ENCODE assay signal across 1 cellular context in genomic region chr15:52076889-52077781, GRCh38.
A peak's percentile ranks its signal among the peaks of the same experiment; 100 is the strongest.
TF ChIP-seq lines count a peak whose summit lies in the region.

No MANE protein-coding gene starts in this region.

TF ChIP-seq in K562, 482 proteins besides CTCF, POLR2A, EP300 and RAD21 (continued from another document):
- TF ChIP-seq PKNOX1 (IDR thresholded peaks at IDR 0.05) (0 out of 2 replicates have a peak, but pooled peaks have one; percentile 21), SMARCE1 (IDR thresholded peaks at IDR 0.05) (0 out of 2 replicates have a peak, but pooled peaks have one; percentile 20), FOSL1 (tag; conservative IDR thresholded peaks at IDR 0.05) (peak; percentile 98), ZNF696 (CRISPR knock-in tag; conservative IDR thresholded peaks at IDR 0.05) (no peak), TAL1 (IDR thresholded peaks at IDR 0.05) (peak; percentile 35; the same call in 1 of the 2 replicates), MCM7 (IDR thresholded peaks at IDR 0.05) (no peak), TFAM (CRISPR knock-in tag; conservative IDR thresholded peaks at IDR 0.05) (no peak), ARID1B (IDR thresholded peaks at IDR 0.05) (peak; percentile 62), MAFG (tag; conservative IDR thresholded peaks at IDR 0.05) (peak; percentile 24; the same call in 1 of the 2 replicates), MEIS2 (IDR thresholded peaks at IDR 0.05; ENCODE audit: partially characterized antibody) (peak; percentile 55), GABPA (tag; conservative IDR thresholded peaks at IDR 0.05; ENCODE audit: low read depth) (no peak), DPF2 (IDR thresholded peaks at IDR 0.05) (peak; percentile 66), MIER1 (IDR thresholded peaks at IDR 0.05; ENCODE audit: low read depth) (no peak), CBFA2T3 (IDR thresholded peaks at IDR 0.05) (peak; percentile 75), JUN (IDR thresholded peaks at IDR 0.05; ENCODE audit: borderline replicate concordance, low read depth, low read length) (peak; percentile 61; the same call in 1 of the 2 replicates), JUN (CRISPR knock-in tag; IDR thresholded peaks at IDR 0.05; ENCODE audit: borderline replicate concordance) (no peak), CCAR2 (IDR thresholded peaks at IDR 0.05; ENCODE audit: low read depth, low read length) (no peak), ATF3 (IDR thresholded peaks at IDR 0.05) (peak; percentile 60), ATF3 (CRISPR knock-in tag; conservative IDR thresholded peaks at IDR 0.05) (no peak), PBX2 (CRISPR knock-in tag; IDR thresholded peaks at IDR 0.05; ENCODE audit: low read depth) (no peak), PBX2 (tag; conservative IDR thresholded peaks at IDR 0.05; ENCODE audit: low read depth) (peak; percentile 40), RBFOX2 (IDR thresholded peaks at IDR 0.05; ENCODE audit: low read depth, low read length) (no peak), CBFA2T2 (conservative IDR thresholded peaks at IDR 0.05) (peak; percentile 66)
- TF ChIP-seq, protein P1, sequence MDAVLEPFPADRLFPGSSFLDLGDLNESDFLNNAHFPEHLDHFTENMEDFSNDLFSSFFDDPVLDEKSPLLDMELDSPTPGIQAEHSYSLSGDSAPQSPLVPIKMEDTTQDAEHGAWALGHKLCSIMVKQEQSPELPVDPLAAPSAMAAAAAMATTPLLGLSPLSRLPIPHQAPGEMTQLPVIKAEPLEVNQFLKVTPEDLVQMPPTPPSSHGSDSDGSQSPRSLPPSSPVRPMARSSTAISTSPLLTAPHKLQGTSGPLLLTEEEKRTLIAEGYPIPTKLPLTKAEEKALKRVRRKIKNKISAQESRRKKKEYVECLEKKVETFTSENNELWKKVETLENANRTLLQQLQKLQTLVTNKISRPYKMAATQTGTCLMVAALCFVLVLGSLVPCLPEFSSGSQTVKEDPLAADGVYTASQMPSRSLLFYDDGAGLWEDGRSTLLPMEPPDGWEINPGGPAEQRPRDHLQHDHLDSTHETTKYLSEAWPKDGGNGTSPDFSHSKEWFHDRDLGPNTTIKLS (IDR thresholded peaks at IDR 0.05; ENCODE audit: borderline replicate concordance, low read depth): no peak
